ENCODE assay signal across 23 cellular contexts in the genomic region with DNA sequence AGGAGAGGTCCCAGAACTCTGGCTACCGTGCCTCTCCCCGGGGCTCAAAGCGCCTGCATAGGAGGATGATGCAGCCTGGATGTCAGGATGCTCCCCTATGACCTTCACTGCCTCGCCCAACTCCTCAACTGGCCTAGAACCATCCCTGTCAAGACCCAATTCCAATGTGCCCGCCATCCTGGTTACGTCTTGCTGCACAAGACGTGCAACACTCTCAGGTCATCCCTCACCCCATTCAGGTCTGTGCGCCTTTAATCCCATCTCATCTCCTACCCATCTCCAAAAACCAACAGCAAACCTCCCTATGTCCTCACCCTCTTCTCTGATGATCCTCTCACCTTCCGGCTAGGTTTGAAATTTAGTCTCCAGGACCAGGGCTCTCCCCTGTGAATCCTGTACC. TPM values are rescaled to one million over a fixed set of nuclear protein-coding genes. Genes with fewer than 3 reads are reported as not detected.
DNase-seq lines count a peak whose midpoint lies in the region; ATAC-seq and TF ChIP-seq lines count a peak whose summit lies in the region.
"Had no signal": no experiment of that assay in that cellular context is flagged by ENCODE, and none has a peak within 500 bp of the region (broad histone marks: within the 10 kb centered on the region; RNA-seq: fewer than 3 reads in every experiment).

No MANE protein-coding gene starts in this region.

- peaks cover 12% of the 10 kb centered on the region for H3K79me1 ChIP-seq in trophoblast cell (ENCODE audit: low read length)

- H3K9me3 ChIP-seq in BLaER1 treated with 17β-estradiol and CSF1 and Interleukin-3, amounts not matched to agents 10 nM and 100 nM (replicated peaks in 1 of 11): no peaks in the 10 kb centered on the region; a peak in 1 of 22 replicates
- H3K9me3 ChIP-seq in DOHH2 (ENCODE audit: control insufficient read depth, insufficient read depth, low read length): no peaks in the 10 kb centered on the region
- no peaks in the 10 kb centered on the region for H3K9me3 ChIP-seq in KOPT-K1 (ENCODE audit: insufficient read depth, low read length, poor library complexity, severe bottlenecking)
- peaks cover 2% of the 10 kb centered on the region for H3K9me3 ChIP-seq in trophoblast cell (ENCODE audit: insufficient read depth, low read depth, low read length)

- H3K14ac ChIP-seq in trophoblast cell (ENCODE audit: low read length): no peak overlapping the region

- no peak overlapping the region for H4K91ac ChIP-seq in trophoblast cell (ENCODE audit: low read depth, low read length)

- no peak for DNase-seq in trophoblast cell
- DNase-seq: DMS153, Karpas-422, NCI-H1092 treated with DMSO at 0.1 percent for 48 hours, NCI-H1436, NCI-H187, NCI-H2081 treated with DMSO at 0.1 percent for 48 hours, NCI-H2171, NCI-H226, NCI-H510A, NCI-H69, SHP77, T-helper 1 cell had no signal

- WGBS in trophoblast cell (ENCODE audit: extremely low coverage, insufficient coverage, insufficient read length): 100% methylated on average over 1 of the region's 9 CpGs

- peaks cover 97% of the 10 kb centered on the region for H3K79me2 ChIP-seq in DOHH2 (ENCODE audit: control insufficient read depth, low read length)
- H3K79me2 ChIP-seq in trophoblast cell (ENCODE audit: control insufficient read depth, insufficient read depth, low read length, poor library complexity): peaks cover 27% of the 10 kb centered on the region

- H3K23ac ChIP-seq in trophoblast cell (ENCODE audit: low read length): peak overlapping the region; percentile 15

- no peak overlapping the region for H4K12ac ChIP-seq in trophoblast cell (ENCODE audit: low read depth, low read length)

- H2BK5ac ChIP-seq in trophoblast cell (ENCODE audit: low read depth, low read length, poor library complexity): no peak overlapping the region

- no peak overlapping the region for H2AFZ ChIP-seq in trophoblast cell (ENCODE audit: insufficient read depth, low read length, poor library complexity)

- peaks cover 6% of the 10 kb centered on the region for H3F3A ChIP-seq in DOHH2 (ENCODE audit: control insufficient read depth, insufficient read depth)

- ATAC-seq in HG03045 (IDR thresholded peaks at IDR 0.05; ENCODE audit: unreplicated experiment) (no peak), HG02763 (IDR thresholded peaks at IDR 0.05; ENCODE audit: unreplicated experiment) (no peak), HG03280 (IDR thresholded peaks at IDR 0.05; ENCODE audit: unreplicated experiment) (no peak)
- ATAC-seq: HCT116, Panc1 had no signal

- TF ChIP-seq CTCF in DOHH2 (IDR thresholded peaks at IDR 0.05; ENCODE audit: low read depth, low read length, poor library complexity, severe bottlenecking): no peak

- H3K27me3 ChIP-seq in BLaER1 treated with 17β-estradiol and CSF1 and Interleukin-3, amounts not matched to agents 10 nM and 100 nM: no peaks in the 10 kb centered on the region
- H3K27me3 ChIP-seq in DOHH2 (ENCODE audit: control insufficient read depth, low read length) (no peaks in the 10 kb centered on the region), trophoblast cell (ENCODE audit: insufficient read depth, low read length) (no peaks in the 10 kb centered on the region)

- H3K9ac ChIP-seq in BLaER1 treated with 17β-estradiol and CSF1 and Interleukin-3, amounts not matched to agents 10 nM and 100 nM: no peak overlapping the region
- no peak overlapping the region for H3K9ac ChIP-seq in trophoblast cell (ENCODE audit: low read length)

- H3K4me3 ChIP-seq in BLaER1 treated with 17β-estradiol and CSF1 and Interleukin-3, amounts not matched to agents 10 nM and 100 nM: no peak overlapping the region
- H3K4me3 ChIP-seq in DOHH2 (ENCODE audit: low read length): no peak overlapping the region
- H3K4me3 ChIP-seq in trophoblast cell (ENCODE audit: low read depth, low read length): no peak overlapping the region

- H4K20me1 ChIP-seq in BLaER1 treated with 17β-estradiol and CSF1 and Interleukin-3, amounts not matched to agents 10 nM and 100 nM: peaks cover 44 to 77% (median 72%) of the 10 kb centered on the region in 11 experiments; a peak in 18 of 22 replicates
- H4K20me1 ChIP-seq in DOHH2 (ENCODE audit: control insufficient read depth, insufficient read depth, low read depth, low read length): peaks cover 12% of the 10 kb centered on the region

- peak overlapping the region; percentile 82 for H3K4ac ChIP-seq in trophoblast cell (ENCODE audit: low read depth, low read length)

- H2AK5ac ChIP-seq in trophoblast cell (ENCODE audit: low read length): no peak overlapping the region

- H3K4me1 ChIP-seq in BLaER1 treated with 17β-estradiol and CSF1 and Interleukin-3, amounts not matched to agents 10 nM and 100 nM: peaks cover 48 to 89% (median 78%) of the 10 kb centered on the region in 10 experiments
- H3K4me1 ChIP-seq in DOHH2 (ENCODE audit: control insufficient read depth, low read length) (peaks cover 70% of the 10 kb centered on the region), trophoblast cell (ENCODE audit: control insufficient read depth in 1 of 2, insufficient read depth in 2 of 2, low read length in 2 of 2) (peaks cover 0 to 8% of the 10 kb centered on the region in 2 experiments)

- peak overlapping the region; percentile 79 to 93 (median 90); a peak in 21 of 22 replicates for H3K4me2 ChIP-seq in BLaER1 treated with 17β-estradiol and CSF1 and Interleukin-3, amounts not matched to agents 10 nM and 100 nM
- H3K4me2 ChIP-seq in DOHH2 (ENCODE audit: low read length) (peak overlapping the region; percentile 89; the same call in 1 of the 2 replicates), trophoblast cell (ENCODE audit: low read length) (no peak overlapping the region)

- H2BK120ac ChIP-seq in trophoblast cell (ENCODE audit: insufficient read depth, low read length, poor library complexity): no peak overlapping the region

- H3K18ac ChIP-seq in trophoblast cell (ENCODE audit: low read length): no peak overlapping the region

- H2BK12ac ChIP-seq in trophoblast cell (ENCODE audit: low read length): no peak overlapping the region

- peaks cover 32 to 69% (median 62%) of the 10 kb centered on the region in 11 experiments for H3K36me3 ChIP-seq in BLaER1 treated with 17β-estradiol and CSF1 and Interleukin-3, amounts not matched to agents 10 nM and 100 nM
- H3K36me3 ChIP-seq in DOHH2 (ENCODE audit: control insufficient read depth, low read length) (peaks cover 81% of the 10 kb centered on the region), KOPT-K1 (ENCODE audit: insufficient read depth, low read length) (peaks cover 42% of the 10 kb centered on the region), trophoblast cell (ENCODE audit: control insufficient read depth in 1 of 2, insufficient read depth in 2 of 2, low read length in 2 of 2) (peaks cover 21 to 32% of the 10 kb centered on the region in 2 experiments)

- H3K27ac ChIP-seq in BLaER1 treated with 17β-estradiol and CSF1 and Interleukin-3, amounts not matched to agents 10 nM and 100 nM: no peak overlapping the region
- no peak overlapping the region for H3K27ac ChIP-seq in DOHH2 (ENCODE audit: low read depth, low read length)
- peak overlapping the region; percentile 50 for H3K27ac ChIP-seq in KOPT-K1 (ENCODE audit: low read depth, low read length, poor library complexity, severe bottlenecking)
- no peak overlapping the region for H3K27ac ChIP-seq in trophoblast cell (ENCODE audit: low read depth, low read length)
- H3K27ac ChIP-seq: RWPE1 had no signal

- H4K8ac ChIP-seq in trophoblast cell (ENCODE audit: low read depth, low read length): no peak overlapping the region

- H3K9me2 ChIP-seq in DOHH2 (replicated peaks; ENCODE audit: control insufficient read depth, low read length): no peaks in the 10 kb centered on the region

RNA-seq across cellular contexts. Expression of a gene that starts 3.5 kb away (rescaled TPM):
- polyA plus RNA-seq in trophoblast cell (2013): 65.4 and 66.9 TPM in 2 replicates

RNA-seq across cellular contexts. Expression of a gene that starts 30.7 kb away (rescaled TPM):
- 0.04 TPM in 1 of 2 replicates, not detected in the other for polyA plus RNA-seq in trophoblast cell (2013)
- polyA plus RNA-seq: IgD-negative memory B cell had no signal

RNA-seq across cellular contexts. Expression of a gene that starts 43.9 kb away (rescaled TPM):
- 37.3 and 39.8 TPM in 2 replicates for polyA plus RNA-seq in trophoblast cell (2013)
